8 cellular contexts compared by ENCODE assay signal in genomic region chr12:101939856-101940265, GRCh38.
DNase-seq lines count a peak whose midpoint lies in the region; ATAC-seq and TF ChIP-seq lines count a peak whose summit lies in the region.

No MANE protein-coding gene starts in this region.

- H3F3A ChIP-seq in neural cell (ENCODE audit: insufficient read depth, low read length, poor library complexity, severe bottlenecking), result no peaks in the 10 kb centered on the region

- H3K4me3 ChIP-seq in HL-60 (replicated peaks; ENCODE audit: insufficient read depth, low read length), result no peak overlapping the region
- no peak overlapping the region for H3K4me3 ChIP-seq in fibroblast of lung (replicated peaks in 1 of 4; ENCODE audit: control extremely low read depth in 1 of 4, insufficient read depth in 1 of 4, low read depth in 3 of 4, low read length in 4 of 4)
- H3K4me3 ChIP-seq in neural cell (ENCODE audit: low read length), result no peak overlapping the region
- H3K4me3 ChIP-seq in suprapubic skin, result no peak overlapping the region

- no peak overlapping the region for H2AFZ ChIP-seq in fibroblast of lung (ENCODE audit: low read length)
- H2AFZ ChIP-seq in neural cell (ENCODE audit: low read depth, low read length), result no peak overlapping the region

- no peaks in the 10 kb centered on the region for H3K9me2 ChIP-seq in neural cell (ENCODE audit: insufficient read depth, low read length)

- DNase-seq in G401 (ENCODE audit: low spot score), result peak; percentile 44
- peak; percentile 35 to 56 for DNase-seq in HL-60 (ENCODE audit: low read depth in 1 of 2, low spot score in 1 of 2)
- DNase-seq in NOMO-1 treated with DMSO at 0.1 percent for 48 hours (lab: John Stamatoyannopoulos, UW; ENCODE audit: unreplicated experiment), result peak; percentile 79
- peak; percentile 3 for DNase-seq in activated CD8-positive, alpha-beta memory T cell treated with anti-CD3 and anti-CD28 coated beads, Interleukin-2, amount 50 U/mL, for 24 hours (ENCODE audit: extremely low read depth)
- peak; percentile 71 to 84 for DNase-seq in fibroblast of lung (ENCODE audit: low read depth in 2 of 2)
- no peak for DNase-seq in suprapubic skin (ENCODE audit: low spot score in 2 of 2)

- no peak for TF ChIP-seq POLR2A in suprapubic skin (IDR thresholded peaks at IDR 0.05)

- H3K9ac ChIP-seq in fibroblast of lung (ENCODE audit: insufficient read depth, low read length) (no peak overlapping the region), neural cell (ENCODE audit: low read length) (no peak overlapping the region)

- H3K9me3 ChIP-seq in fibroblast of lung (ENCODE audit: control insufficient read depth, insufficient read depth, low read depth, low read length) (no peaks in the 10 kb centered on the region), neural cell (ENCODE audit: low read length) (no peaks in the 10 kb centered on the region), suprapubic skin (no peaks in the 10 kb centered on the region)

- H3K36me3 ChIP-seq in fibroblast of lung (ENCODE audit: control insufficient read depth, insufficient read depth, low read length) (no peaks in the 10 kb centered on the region), neural cell (ENCODE audit: insufficient read depth, low read length) (no peaks in the 10 kb centered on the region), suprapubic skin (no peaks in the 10 kb centered on the region)

- 5% methylated on average over 3 of the region's 3 CpGs for WGBS in suprapubic skin

- H3K27ac ChIP-seq in HL-60 (replicated peaks) (no peak overlapping the region), fibroblast of lung (ENCODE audit: insufficient read depth, low read length) (no peak overlapping the region), neural cell (ENCODE audit: low read length) (no peak overlapping the region), suprapubic skin (peak overlapping the region; percentile 17)

- no peak for ATAC-seq in HG03196 (IDR thresholded peaks at IDR 0.05; ENCODE audit: unreplicated experiment)

- no peaks in the 10 kb centered on the region for H3K27me3 ChIP-seq in HL-60 (ENCODE audit: insufficient read depth, poor library complexity, severe bottlenecking)
- no peaks in the 10 kb centered on the region for H3K27me3 ChIP-seq in fibroblast of lung (ENCODE audit: control insufficient read depth, insufficient read depth, low read length)
- no peaks in the 10 kb centered on the region for H3K27me3 ChIP-seq in neural cell (ENCODE audit: insufficient read depth, low read depth, low read length)
- no peaks in the 10 kb centered on the region for H3K27me3 ChIP-seq in suprapubic skin

- TF ChIP-seq RAD21 in neural cell (conservative IDR thresholded peaks at IDR 0.05), result peak; percentile 82

- TF ChIP-seq EP300 in neural cell (conservative IDR thresholded peaks at IDR 0.05; ENCODE audit: poor library complexity, severe bottlenecking), result no peak
- TF ChIP-seq EP300 in suprapubic skin (IDR thresholded peaks at IDR 0.05), result no peak

- TF ChIP-seq CTCF in HL-60 (IDR thresholded peaks at IDR 0.05; ENCODE audit: insufficient read depth, low read length) (peak; percentile 41), fibroblast of lung (conservative IDR thresholded peaks at IDR 0.05 in 1 of 2, IDR thresholded peaks at IDR 0.05 in 1 of 2; ENCODE audit: low read depth in 1 of 2, low read length in 2 of 2) (peak; percentile 88 to 95), neural cell (IDR thresholded peaks at IDR 0.05; ENCODE audit: poor library complexity, severe bottlenecking) (peak; percentile 83), suprapubic skin (IDR thresholded peaks at IDR 0.05) (peak; percentile 57 to 63)

- peaks cover 15% of the 10 kb centered on the region for H3K4me1 ChIP-seq in fibroblast of lung (ENCODE audit: control insufficient read depth, extremely low read depth, insufficient read depth, low read length)
- peaks cover 53% of the 10 kb centered on the region for H3K4me1 ChIP-seq in suprapubic skin

- in situ Hi-C loops in G401 (cut with HindIII; ENCODE audit: low sequenced_read_pairs), result no loop called here

- H4K20me1 ChIP-seq in fibroblast of lung (ENCODE audit: control insufficient read depth, extremely low read depth, insufficient read depth, low read length) (no peaks in the 10 kb centered on the region), neural cell (ENCODE audit: insufficient read depth) (no peaks in the 10 kb centered on the region)

- H3K79me2 ChIP-seq in fibroblast of lung (ENCODE audit: control insufficient read depth, insufficient read depth, low read length) (no peaks in the 10 kb centered on the region), neural cell (replicated peaks; ENCODE audit: insufficient read depth, low read length) (no peaks in the 10 kb centered on the region)

- H3K4me2 ChIP-seq in fibroblast of lung (ENCODE audit: extremely low read depth, insufficient read depth, low read length) (no peak overlapping the region), neural cell (ENCODE audit: low read length) (no peak overlapping the region)

TF ChIP-seq in neural cell, 6 proteins besides CTCF, POLR2A, EP300 and RAD21:
- no peak for TF ChIP-seq TAF1 (IDR thresholded peaks at IDR 0.05; ENCODE audit: low read depth)
- peak; percentile 79 for TF ChIP-seq SMC3 (conservative IDR thresholded peaks at IDR 0.05; ENCODE audit: poor library complexity)
- no peak for TF ChIP-seq POLR2AphosphoS5 (IDR thresholded peaks at IDR 0.05)
TF ChIP-seq in neural cell: peak in this region for 1.

Comparison
In these comparisons a context has a peak if more than half of its experiments do, and no peak if none do; other contexts are left out.
1. DNase-seq: peak in G401 (single experiment), HL-60 (2 of 2), NOMO-1 treated with DMSO at 0.1 percent for 48 hours (single experiment), activated CD8-positive, alpha-beta memory T cell treated with anti-CD3 and anti-CD28 coated beads, Interleukin-2, amount 50 U/mL, for 24 hours (single experiment) and fibroblast of lung (2 of 2); none in suprapubic skin (0 of 2).
2. CTCF ChIP-seq: peak in every context shown above with its lines; median percentile 92 in fibroblast of lung; 83 in neural cell; 60 in suprapubic skin; 41 in HL-60.